1 cellular context compared by ENCODE assay signal in genomic region chr11:118406599-118407166, GRCh38.
TF ChIP-seq lines count a peak whose summit lies in the region.

No MANE protein-coding gene starts in this region.

TF ChIP-seq in GM12878, 131 proteins besides CTCF, POLR2A, EP300 and RAD21 (continued from another document):
- TF ChIP-seq CEBPZ (IDR thresholded peaks at IDR 0.05; ENCODE audit: low read depth, low read length): no peak
- TF ChIP-seq POLR2AphosphoS2 (IDR thresholded peaks at IDR 0.05; ENCODE audit: low read depth, low read length): no peak
- TF ChIP-seq ZNF622 (IDR thresholded peaks at IDR 0.05): no peak
- TF ChIP-seq ZZZ3 (IDR thresholded peaks at IDR 0.05; ENCODE audit: control insufficient read depth, insufficient read length, low read depth): no peak
- TF ChIP-seq NKRF (conservative IDR thresholded peaks at IDR 0.05): no peak
- TF ChIP-seq ATF7 (IDR thresholded peaks at IDR 0.05; ENCODE audit: low read depth): no peak
- TF ChIP-seq YBX1 (IDR thresholded peaks at IDR 0.05): no peak
- no peak for TF ChIP-seq REST (IDR thresholded peaks at IDR 0.05; ENCODE audit: low read depth, low read length)
- no peak for TF ChIP-seq NRF1 (conservative IDR thresholded peaks at IDR 0.05; ENCODE audit: low read depth, low read length)
- no peak for TF ChIP-seq RELB (IDR thresholded peaks at IDR 0.05; ENCODE audit: low read depth)
- TF ChIP-seq E4F1 (IDR thresholded peaks at IDR 0.05; ENCODE audit: borderline replicate concordance, partially characterized antibody): no peak
- no peak for TF ChIP-seq BRCA1 (IDR thresholded peaks at IDR 0.05; ENCODE audit: low read depth, low read length)
- no peak for TF ChIP-seq ZSCAN29 (IDR thresholded peaks at IDR 0.05)
